Comparison of ENCODE assay signal across 8 cellular contexts in genomic region chr20:24773751-24774201, GRCh38.
DNase-seq lines count a peak whose midpoint lies in the region; ATAC-seq lines count a peak whose summit lies in the region.

No MANE protein-coding gene starts in this region.

- peak; percentile 52 for ATAC-seq in HG02852 (IDR thresholded peaks at IDR 0.05; ENCODE audit: unreplicated experiment)

- DNase-seq in DMS53 (lab: John Stamatoyannopoulos, UW) (peak; percentile 14), DMS53 treated with DMSO at 0.1 percent for 48 hours (lab: John Stamatoyannopoulos, UW; ENCODE audit: unreplicated experiment) (no peak), skeletal muscle cell (ENCODE audit: low read depth) (peak; percentile 62), NCI-H2081 treated with DMSO at 0.1 percent for 48 hours (lab: John Stamatoyannopoulos, UW) (no peak), nucleus accumbens (lab: John Stamatoyannopoulos, UW) (no peak)
- peak; percentile 29 for DNase-seq in activated CD4-positive, CD25-positive, alpha-beta regulatory T cell treated with anti-CD3 and anti-CD28 coated beads, Interleukin-2, amount 50 U/mL, for 72 hours
- no peak for DNase-seq in stimulated activated naive CD4-positive, alpha-beta T cell treated with Interleukin-2 at 50 U/mL for 16 hours (lab: John Stamatoyannopoulos, UW)

- H3K4me3 ChIP-seq in skeletal muscle cell (ENCODE audit: low read depth, low read length) = no peak overlapping the region

Comparison
In these comparisons a context has a peak if more than half of its experiments do, and no peak if none do; other contexts are left out.
1. DNase-seq: peak in DMS53 (single experiment), activated CD4-positive, CD25-positive, alpha-beta regulatory T cell treated with anti-CD3 and anti-CD28 coated beads, Interleukin-2, amount 50 U/mL, for 72 hours (single experiment) and skeletal muscle cell (single experiment); none in DMS53 treated with DMSO at 0.1 percent for 48 hours (single experiment), stimulated activated naive CD4-positive, alpha-beta T cell treated with Interleukin-2 at 50 U/mL for 16 hours (single experiment), NCI-H2081 treated with DMSO at 0.1 percent for 48 hours (single experiment) and nucleus accumbens (0 of 56).